In the genomic region with DNA sequence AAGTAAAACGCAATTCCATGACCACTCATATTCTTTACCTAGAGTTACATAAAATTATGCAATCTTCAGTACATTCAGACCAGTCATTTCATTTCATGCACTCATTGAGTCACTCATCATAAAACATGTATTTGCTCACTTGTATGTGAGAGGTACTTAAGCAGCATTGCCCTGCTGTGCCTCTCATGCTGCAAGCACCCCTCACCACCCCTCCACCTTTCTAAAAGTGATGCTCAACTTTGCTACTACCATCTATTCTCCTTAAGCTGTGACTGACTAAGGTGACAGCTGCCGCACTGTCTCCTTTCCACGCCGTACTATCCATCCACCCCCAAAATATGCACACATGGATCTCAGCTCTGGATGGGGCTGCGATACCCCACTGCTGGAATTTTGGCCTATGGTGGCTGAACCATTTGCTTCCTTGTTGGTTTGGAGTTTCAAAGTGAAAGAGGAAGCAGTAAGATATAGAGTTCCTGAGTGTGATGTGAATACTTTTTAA, we compare ENCODE assay signal across 10 cellular contexts. TPM values are rescaled to one million over a fixed set of nuclear protein-coding genes. Genes with fewer than 3 reads are reported as not detected.
DNase-seq lines count a peak whose midpoint lies in the region; ATAC-seq and TF ChIP-seq lines count a peak whose summit lies in the region.
"Had no signal": no experiment of that assay in that cellular context is flagged by ENCODE, and none has a peak within 500 bp of the region (broad histone marks: within the 10 kb centered on the region; RNA-seq: fewer than 3 reads in every experiment).

No MANE protein-coding gene starts in this region.

- no peak overlapping the region for H3K27ac ChIP-seq in RWPE1

- CTCF ChIA-PET in RWPE1 (lab: Yijun Ruan, JAX): interaction anchor here (1.3 kb wide), 1 partner anchor 183 kb away, joined by 3 read pairs; no protein-coding TSS in a partner anchor

- DNase-seq in activated T-cell treated with anti-CD3 and anti-CD28 coated beads, Interleukin-2, amount 50 U/mL, for 4 hours: no peak
- no peak for DNase-seq in activated T-cell treated with anti-CD3 and anti-CD28 coated beads, Interleukin-2, amount 50 U/mL, for 1 hour
- DNase-seq in RWPE1 (ENCODE audit: low spot score): peak; percentile 24
- no peak for DNase-seq in NCI-H82 (lab: John Stamatoyannopoulos, UW)
- no peak for DNase-seq in NK-92 (lab: John Stamatoyannopoulos, UW; ENCODE audit: unreplicated experiment)
- DNase-seq: effector CD4-positive, alpha-beta T cell; nucleus accumbens had no signal

- no peaks in the 10 kb centered on the region for H3K27me3 Mint-ChIP-seq in activated T-cell treated with anti-CD3 and anti-CD28 coated beads, Interleukin-2, amount 50 U/mL, for 4 hours (ENCODE audit: low read depth)
- H3K27me3 Mint-ChIP-seq in dendritic cell treated with granulocyte-macrophage colony-stimulating factor and Interleukin-4, amounts not matched to agents 40 ng/mL and 50 ng/mL, for 4 days: no peaks in the 10 kb centered on the region
- no peaks in the 10 kb centered on the region for H3K27me3 Mint-ChIP-seq in stimulated activated naive CD8-positive, alpha-beta T cell treated with anti-CD3 and anti-CD28 coated beads, Interleukin-15, Interleukin-2, amounts not matched to agents 100 ng/mL and 50 ng/mL, for 24 hours

- intact Hi-C loops in dendritic cell treated with granulocyte-macrophage colony-stimulating factor and Interleukin-4, amounts not matched to agents 40 ng/mL and 50 ng/mL, for 4 days (cut with micrococcal nuclease): loop anchor here (10.0 kb wide), 1 partner anchor 277 kb away; a partner anchor contains a TSS

- POLR2A ChIA-PET in RWPE1 (lab: Yijun Ruan, JAX; ENCODE audit: low non-redundant PET): no interaction called here

- no peaks in the 10 kb centered on the region for H3K9me3 Mint-ChIP-seq in activated T-cell treated with anti-CD3 and anti-CD28 coated beads, Interleukin-2, amount 50 U/mL, for 4 hours
- no peaks in the 10 kb centered on the region for H3K9me3 Mint-ChIP-seq in dendritic cell treated with granulocyte-macrophage colony-stimulating factor and Interleukin-4, amounts not matched to agents 40 ng/mL and 50 ng/mL, for 4 days
- H3K9me3 Mint-ChIP-seq in stimulated activated naive CD8-positive, alpha-beta T cell treated with anti-CD3 and anti-CD28 coated beads, Interleukin-15, Interleukin-2, amounts not matched to agents 100 ng/mL and 50 ng/mL, for 24 hours: no peaks in the 10 kb centered on the region

- H3K4me1 Mint-ChIP-seq in activated T-cell treated with anti-CD3 and anti-CD28 coated beads, Interleukin-2, amount 50 U/mL, for 4 hours (ENCODE audit: low read depth): peaks cover 91% of the 10 kb centered on the region
- H3K4me1 Mint-ChIP-seq in dendritic cell treated with granulocyte-macrophage colony-stimulating factor and Interleukin-4, amounts not matched to agents 40 ng/mL and 50 ng/mL, for 4 days (ENCODE audit: low read depth): peaks cover 80% of the 10 kb centered on the region
- peaks cover 91% of the 10 kb centered on the region for H3K4me1 Mint-ChIP-seq in stimulated activated naive CD8-positive, alpha-beta T cell treated with anti-CD3 and anti-CD28 coated beads, Interleukin-15, Interleukin-2, amounts not matched to agents 100 ng/mL and 50 ng/mL, for 24 hours (ENCODE audit: low read depth)

- H3K36me3 Mint-ChIP-seq in activated T-cell treated with anti-CD3 and anti-CD28 coated beads, Interleukin-2, amount 50 U/mL, for 4 hours (ENCODE audit: insufficient read depth): peaks cover 45% of the 10 kb centered on the region
- peaks cover 83% of the 10 kb centered on the region for H3K36me3 Mint-ChIP-seq in dendritic cell treated with granulocyte-macrophage colony-stimulating factor and Interleukin-4, amounts not matched to agents 40 ng/mL and 50 ng/mL, for 4 days (ENCODE audit: low read depth)
- peaks cover 67% of the 10 kb centered on the region for H3K36me3 Mint-ChIP-seq in stimulated activated naive CD8-positive, alpha-beta T cell treated with anti-CD3 and anti-CD28 coated beads, Interleukin-15, Interleukin-2, amounts not matched to agents 100 ng/mL and 50 ng/mL, for 24 hours (ENCODE audit: low read depth)

- H3K27ac Mint-ChIP-seq in dendritic cell treated with granulocyte-macrophage colony-stimulating factor and Interleukin-4, amounts not matched to agents 40 ng/mL and 50 ng/mL, for 4 days: peak overlapping the region; percentile 88
- peak overlapping the region; percentile 88 for H3K27ac Mint-ChIP-seq in stimulated activated naive CD8-positive, alpha-beta T cell treated with anti-CD3 and anti-CD28 coated beads, Interleukin-15, Interleukin-2, amounts not matched to agents 100 ng/mL and 50 ng/mL, for 24 hours

- ATAC-seq in activated T-cell treated with anti-CD3 and anti-CD28 coated beads, Interleukin-2, amount 50 U/mL, for 4 hours: peak; percentile 61 to 69
- no peak for ATAC-seq in GM19324 (IDR thresholded peaks at IDR 0.05; ENCODE audit: low FRiP score, unreplicated experiment)

- no peak for TF ChIP-seq CTCF in RWPE1 (conservative IDR thresholded peaks at IDR 0.05; ENCODE audit: low read depth)

- peak overlapping the region; percentile 69 for H3K4me3 Mint-ChIP-seq in activated T-cell treated with anti-CD3 and anti-CD28 coated beads, Interleukin-2, amount 50 U/mL, for 4 hours
- peak overlapping the region; percentile 76 for H3K4me3 Mint-ChIP-seq in dendritic cell treated with granulocyte-macrophage colony-stimulating factor and Interleukin-4, amounts not matched to agents 40 ng/mL and 50 ng/mL, for 4 days
- H3K4me3 Mint-ChIP-seq in stimulated activated naive CD8-positive, alpha-beta T cell treated with anti-CD3 and anti-CD28 coated beads, Interleukin-15, Interleukin-2, amounts not matched to agents 100 ng/mL and 50 ng/mL, for 24 hours: peak overlapping the region; percentile 60

RNA-seq across cellular contexts. Expression of a gene that starts 7.2 kb away (rescaled TPM):
- total RNA-seq in activated T-cell treated with anti-CD3 and anti-CD28 coated beads, Interleukin-2, amount 50 U/mL, for 4 hours: 10 to 100 TPM; 48.6 to 55.7 (median 52.1) TPM
